In the genomic region with DNA sequence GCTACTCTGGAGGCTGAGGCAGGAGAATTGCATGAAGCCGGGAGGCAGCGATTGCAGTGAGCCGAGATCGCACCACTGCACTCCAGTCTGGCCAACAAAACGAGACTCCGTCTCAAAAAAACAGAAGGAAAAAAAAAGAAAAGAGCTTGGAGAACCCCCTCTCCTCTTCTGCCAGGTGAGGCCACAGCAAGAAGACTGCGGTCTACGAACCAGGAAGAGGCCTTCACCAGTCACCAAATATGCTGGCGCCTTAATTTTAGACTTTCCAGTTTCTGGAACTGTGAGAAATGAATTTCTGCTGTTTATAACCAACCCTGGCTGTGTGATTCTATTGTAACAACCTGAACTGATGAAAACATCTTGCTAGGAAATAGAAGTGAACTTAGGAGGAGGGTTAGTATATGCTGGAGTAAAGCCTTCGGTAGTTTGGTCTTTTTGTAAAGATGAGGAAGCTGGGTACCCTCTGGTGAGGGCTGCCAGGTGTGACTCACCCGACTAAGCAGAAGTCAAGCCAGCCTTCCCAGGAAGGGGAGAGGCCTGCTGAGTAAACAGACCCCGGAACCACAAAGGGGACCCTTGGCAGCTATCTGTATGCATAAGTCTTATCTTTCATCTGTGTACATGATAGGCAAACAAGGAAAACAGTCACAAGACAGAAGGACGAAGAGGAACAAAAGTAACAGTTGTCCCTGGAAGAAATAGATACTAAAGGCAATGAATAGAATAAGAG, we compare ENCODE assay signal across 14 cellular contexts.
DNase-seq lines count a peak whose midpoint lies in the region; ATAC-seq, FAIRE-seq and TF ChIP-seq lines count a peak whose summit lies in the region.
"Had no signal": no experiment of that assay in that cellular context is flagged by ENCODE, and none has a peak within 500 bp of the region (broad histone marks: within the 10 kb centered on the region; RNA-seq: fewer than 3 reads in every experiment).

No MANE protein-coding gene starts in this region.

- H3K4me3 ChIP-seq in A549 (no peak overlapping the region), epithelial cell of esophagus (ENCODE audit: low read length) (no peak overlapping the region)
- H3K4me3 ChIP-seq: GM23248, SJCRH30 had no signal

- H3K4me2 ChIP-seq in A549 = no peak overlapping the region; the same call in 2 of the 3 replicates

- H3K4me3 Mint-ChIP-seq in Calu3 (ENCODE audit: low read depth, unreplicated experiment) = peak overlapping the region; percentile 13

- no TSS peak for BruUV-seq in Calu3 (replicated peaks; lab: Mats Ljungman, UMichigan)

- POLR2A ChIA-PET in A549 (lab: Yijun Ruan, JAX) = no interaction called here

- intact Hi-C loops in Calu3 (cut with micrococcal nuclease; ENCODE audit: unreplicated experiment) = no loop called here

- peaks cover 7% of the 10 kb centered on the region for H3K9me3 Mint-ChIP-seq in Calu3 (ENCODE audit: low read depth, unreplicated experiment)

- no peak for ATAC-seq in A549

- H3K36me3 Mint-ChIP-seq in Calu3 (ENCODE audit: insufficient read depth, unreplicated experiment) = peaks cover 5% of the 10 kb centered on the region

- DNase-seq in A549 (ENCODE audit: low read depth in 1 of 2, low spot score in 1 of 2) (peak in 1 of 2 experiments; percentile 37), Calu3 (peak; percentile 46), SIG-M5 (lab: John Stamatoyannopoulos, UW) (peak; percentile 26), epithelial cell of esophagus (ENCODE audit: low read depth) (peak; percentile 42), DMS153 (lab: John Stamatoyannopoulos, UW) (no peak), DMS114 treated with DMSO at 0.1 percent for 48 hours (lab: John Stamatoyannopoulos, UW; ENCODE audit: unreplicated experiment) (no peak), NCI-H345 treated with DMSO at 0.1 percent for 48 hours (lab: John Stamatoyannopoulos, UW; ENCODE audit: unreplicated experiment) (no peak)
- no peak for DNase-seq in activated CD4-positive, alpha-beta T cell treated with anti-CD3 and anti-CD28 coated beads, Interleukin-2, amount 50 U/mL, for 1 hour
- DNase-seq: DMS79, GM23248, NCI-H187, trophoblast cell had no signal

- TF ChIP-seq EP300 in A549 (IDR thresholded peaks at IDR 0.05) = no peak

- H3K27ac ChIP-seq in A549 = no peak overlapping the region
- H3K27ac ChIP-seq: GM23248, neutrophil, SJCRH30 had no signal

- peaks cover 37% of the 10 kb centered on the region for H3K9me3 ChIP-seq in A549
- H3K9me3 ChIP-seq: neutrophil, SJCRH30 had no signal

- peaks cover 6% of the 10 kb centered on the region; the same call in 1 of the 3 replicates for H3K4me1 ChIP-seq in A549

- peak overlapping the region; percentile 86 for H3K27ac Mint-ChIP-seq in Calu3 (ENCODE audit: unreplicated experiment)

- no peak for TF ChIP-seq CTCF in A549 (IDR thresholded peaks at IDR 0.05)
- no peak for TF ChIP-seq CTCF in Calu3 (IDR thresholded peaks at IDR 0.05; ENCODE audit: unreplicated experiment)
- TF ChIP-seq CTCF in epithelial cell of esophagus (IDR thresholded peaks at IDR 0.05; ENCODE audit: insufficient read depth, low read depth, low read length, missing control alignments) = no peak

- peaks cover 22% of the 10 kb centered on the region for H3K4me1 Mint-ChIP-seq in Calu3 (ENCODE audit: low read depth, unreplicated experiment)

- no peak for TF ChIP-seq POLR2A in A549 (IDR thresholded peaks at IDR 0.05; ENCODE audit: low read length)

- WGBS in A549 (ENCODE audit: missing lambda C conversion rate) = 66% methylated on average over 13 of the region's 13 CpGs

- CTCF ChIA-PET in A549 (lab: Yijun Ruan, JAX) = interaction anchor here (0.7 to 3.0 kb wide), 5 partner anchors 10 to 83 kb away, joined by 3 to 11 read pairs (median 3); no protein-coding TSS in a partner anchor
- CTCF ChIA-PET in Calu3 (lab: Charles Lee) = no interaction called here

- no peak for TF ChIP-seq RAD21 in A549 (conservative IDR thresholded peaks at IDR 0.05 in 1 of 2, IDR thresholded peaks at IDR 0.05 in 1 of 2)

- peak; percentile 67 for FAIRE-seq in A549 (lab: Jason Lieb, UNC)

- H3K27me3 Mint-ChIP-seq in Calu3 (ENCODE audit: unreplicated experiment) = no peaks in the 10 kb centered on the region

TF ChIP-seq in A549, 52 proteins besides CTCF, POLR2A, EP300 and RAD21:
- no peak for TF ChIP-seq EHF (CRISPR knock-in tag; IDR thresholded peaks at IDR 0.05)
- TF ChIP-seq GATA3 (IDR thresholded peaks at IDR 0.05; ENCODE audit: borderline replicate concordance) = peak; percentile 69
TF ChIP-seq in A549: peak in this region for 1.

Comparison
In these comparisons a context has a peak if more than half of its experiments do, and no peak if none do; other contexts are left out.
1. DNase-seq: peak in Calu3 (single experiment), SIG-M5 (single experiment) and epithelial cell of esophagus (single experiment); none in DMS153 (single experiment), DMS114 treated with DMSO at 0.1 percent for 48 hours (single experiment), NCI-H345 treated with DMSO at 0.1 percent for 48 hours (single experiment) and activated CD4-positive, alpha-beta T cell treated with anti-CD3 and anti-CD28 coated beads, Interleukin-2, amount 50 U/mL, for 1 hour (single experiment).